12 cellular contexts compared by ENCODE assay signal in genomic region chr14:95729402-95730028, GRCh38. TPM values are rescaled to one million over a fixed set of nuclear protein-coding genes. Genes with fewer than 3 reads are reported as not detected.
A peak's percentile ranks its signal among the peaks of the same experiment; 100 is the strongest.
DNase-seq lines count a peak whose midpoint lies in the region; ATAC-seq, FAIRE-seq and TF ChIP-seq lines count a peak whose summit lies in the region.
"Not testable (repeated sequence)": the region's sequence is repeated elsewhere in the genome, so short reads cannot be mapped to it uniquely, and the experiment has no call there.
"Had no signal": no experiment of that assay in that cellular context is flagged by ENCODE, and none has a peak within 500 bp of the region (broad histone marks: within the 10 kb centered on the region; RNA-seq: fewer than 3 reads in every experiment).

No MANE protein-coding gene starts in this region.

- H3K9ac ChIP-seq in trophoblast cell (ENCODE audit: low read length): not testable (repeated sequence)

- TF ChIP-seq POLR2A in GM18505 (IDR thresholded peaks at IDR 0.05; ENCODE audit: borderline replicate concordance, extremely low read depth, insufficient read depth, insufficient read length); NB4 (IDR thresholded peaks at IDR 0.05; ENCODE audit: extremely low read depth, insufficient read length): not testable (repeated sequence)

- not testable (repeated sequence) for H3K4me3 ChIP-seq in GM06990 (replicated peaks; ENCODE audit: low read depth, low read length); NB4 (ENCODE audit: low read depth, low read length); trophoblast cell (ENCODE audit: low read depth, low read length)

- ATAC-seq in GM18505 (IDR thresholded peaks at IDR 0.05; ENCODE audit: unreplicated experiment) (peak; percentile 50), GM21526 (IDR thresholded peaks at IDR 0.05; ENCODE audit: low FRiP score, unreplicated experiment) (peak; percentile 46), HG02852 (IDR thresholded peaks at IDR 0.05; ENCODE audit: unreplicated experiment) (peak; percentile 48), HG03342 (IDR thresholded peaks at IDR 0.05; ENCODE audit: unreplicated experiment) (peak; percentile 69)

- H2AFZ ChIP-seq in trophoblast cell (ENCODE audit: insufficient read depth, low read length, poor library complexity): not testable (repeated sequence)

- not testable (repeated sequence) for H3K4me1 ChIP-seq in trophoblast cell (ENCODE audit: control insufficient read depth in 1 of 2, insufficient read depth in 2 of 2, low read length in 2 of 2)

- not testable (repeated sequence) for H2BK5ac ChIP-seq in trophoblast cell (ENCODE audit: low read depth, low read length, poor library complexity)

- H2AK5ac ChIP-seq in trophoblast cell (ENCODE audit: low read length): not testable (repeated sequence)

- not testable (repeated sequence) for H3K27ac ChIP-seq in trophoblast cell (ENCODE audit: low read depth, low read length)

- not testable (repeated sequence) for TF ChIP-seq CTCF in GM06990 (IDR thresholded peaks at IDR 0.05; ENCODE audit: insufficient read depth, low read length, poor library complexity, severe bottlenecking); NB4 (IDR thresholded peaks at IDR 0.05; ENCODE audit: low read depth, low read length)

- H3K27me3 ChIP-seq in GM06990 (replicated peaks; ENCODE audit: control insufficient read depth, insufficient read depth, low read length); trophoblast cell (ENCODE audit: insufficient read depth, low read length): not testable (repeated sequence)

- H3K9me3 ChIP-seq in trophoblast cell (ENCODE audit: insufficient read depth, low read depth, low read length): not testable (repeated sequence)

- not testable (repeated sequence) for H3K79me2 ChIP-seq in trophoblast cell (ENCODE audit: control insufficient read depth, insufficient read depth, low read length, poor library complexity)

- peak; percentile 77 for FAIRE-seq in GM19239 (lab: Jason Lieb, UNC)

- not testable (repeated sequence) for H3K79me1 ChIP-seq in trophoblast cell (ENCODE audit: low read length)

- DNase-seq in GM06990 (ENCODE audit: extremely low read depth, insufficient read length): peak; percentile 29
- DNase-seq in GM19239 (ENCODE audit: insufficient read length, low spot score): not testable (repeated sequence)
- peak; percentile 20 for DNase-seq in NB4 (ENCODE audit: low read depth)
- DNase-seq in trophoblast cell: peak; percentile 74 to 87

- H3K4ac ChIP-seq in trophoblast cell (ENCODE audit: low read depth, low read length): not testable (repeated sequence)

- not testable (repeated sequence) for H4K91ac ChIP-seq in trophoblast cell (ENCODE audit: low read depth, low read length)

- not testable (repeated sequence) for H3K18ac ChIP-seq in trophoblast cell (ENCODE audit: low read length)

- H3K23ac ChIP-seq in trophoblast cell (ENCODE audit: low read length): not testable (repeated sequence)

- H4K12ac ChIP-seq in trophoblast cell (ENCODE audit: low read depth, low read length): not testable (repeated sequence)

- not testable (repeated sequence) for H4K8ac ChIP-seq in trophoblast cell (ENCODE audit: low read depth, low read length)

- H2BK120ac ChIP-seq in trophoblast cell (ENCODE audit: insufficient read depth, low read length, poor library complexity): not testable (repeated sequence)

- not testable (repeated sequence) for H3K14ac ChIP-seq in trophoblast cell (ENCODE audit: low read length)

- WGBS in trophoblast cell (ENCODE audit: extremely low coverage, insufficient coverage, insufficient read length): no CpG with 5 or more reads among the region's 8 CpGs

- H3K4me2 ChIP-seq in trophoblast cell (ENCODE audit: low read length): not testable (repeated sequence)

- not testable (repeated sequence) for H3K36me3 ChIP-seq in GM06990 (ENCODE audit: control insufficient read depth, insufficient read depth, low read length); trophoblast cell (ENCODE audit: control insufficient read depth in 1 of 2, insufficient read depth in 2 of 2, low read length in 2 of 2)

- not testable (repeated sequence) for H2BK12ac ChIP-seq in trophoblast cell (ENCODE audit: low read length)

RNA-seq across cellular contexts. Expression of gene TCL1A, which starts 15.6 kb away (rescaled TPM):
- not detected in 2 replicates for polyA plus RNA-seq in trophoblast cell (2013)
- polyA plus RNA-seq: adrenal gland, right cardiac atrium, smooth muscle cell had no signal

RNA-seq across cellular contexts. Expression of gene TCL1B, which starts 43.3 kb away (rescaled TPM):
- polyA plus RNA-seq in trophoblast cell (2013): 31.6 and 34.0 TPM in 2 replicates
- polyA plus RNA-seq: naive thymus-derived CD4-positive, alpha-beta T cell; right cardiac atrium; smooth muscle cell had no signal
